In the genomic region with DNA sequence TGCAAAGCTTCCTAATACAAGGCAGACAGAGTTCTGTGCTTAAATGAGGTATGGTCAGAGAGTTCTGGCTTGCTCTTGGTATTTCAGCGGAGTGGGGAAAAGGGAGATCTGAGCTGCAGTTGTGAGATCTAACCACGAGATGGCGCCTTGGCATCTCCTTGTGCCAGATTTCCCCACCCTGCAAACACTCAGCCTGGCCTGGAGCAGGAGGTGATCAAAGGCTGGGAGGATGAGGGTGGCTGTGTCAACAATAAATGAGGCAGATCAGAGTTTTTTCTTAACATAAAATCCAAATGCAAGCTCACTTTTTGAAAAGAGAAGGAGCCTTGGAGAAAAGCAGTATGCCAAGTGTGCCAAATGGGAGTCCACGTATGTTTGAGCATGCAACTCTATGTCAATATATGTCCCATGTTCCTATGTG, we compare ENCODE assay signal across 8 cellular contexts. TPM values are rescaled to one million over a fixed set of nuclear protein-coding genes. Genes with fewer than 3 reads are reported as not detected.
DNase-seq lines count a peak whose midpoint lies in the region; ATAC-seq, FAIRE-seq and TF ChIP-seq lines count a peak whose summit lies in the region.

No MANE protein-coding gene starts in this region.

- H3K36me3 ChIP-seq in A673 (ENCODE audit: insufficient read depth, low read length, poor library complexity, severe bottlenecking) (peaks cover 5% of the 10 kb centered on the region), kidney (ENCODE audit: control insufficient read depth in 1 of 2, insufficient read depth in 2 of 2, low read length in 2 of 2) (peaks cover under 1 to 3% of the 10 kb centered on the region in 2 donors)

- CTCF ChIA-PET in A673 (lab: Charles Lee), result interaction anchor here (0.6 to 1.9 kb wide), 4 partner anchors 20 to 166 kb away, joined by 3 to 23 read pairs (median 11); no protein-coding TSS in a partner anchor

- H3K9me3 ChIP-seq in A673 (ENCODE audit: low read depth, low read length, poor library complexity, severe bottlenecking), result no peaks in the 10 kb centered on the region
- no peaks in the 10 kb centered on the region for H3K9me3 ChIP-seq in kidney (ENCODE audit: control insufficient read depth in 1 of 2, low read length in 2 of 2)

- no peak overlapping the region for H3K27ac ChIP-seq in A673 (ENCODE audit: low read depth, low read length, poor library complexity, severe bottlenecking)
- H3K27ac ChIP-seq in caudate nucleus (ENCODE audit: low read depth, low read length), result no peak overlapping the region
- H3K27ac ChIP-seq in kidney (ENCODE audit: low read depth in 2 of 2, low read length in 2 of 2), result no peak overlapping the region

- H3K9ac ChIP-seq in kidney (ENCODE audit: low read length in 2 of 2), result no peak overlapping the region

- no peaks in the 10 kb centered on the region for H3K27me3 ChIP-seq in A673 (replicated peaks; ENCODE audit: insufficient read depth, low read depth, low read length, poor library complexity)

- H3K4me1 ChIP-seq in A673 (ENCODE audit: insufficient read depth, low read length, poor library complexity, severe bottlenecking), result no peaks in the 10 kb centered on the region
- H3K4me1 ChIP-seq in kidney (ENCODE audit: control insufficient read depth in 1 of 2, insufficient read depth in 1 of 2, low read depth in 1 of 2, low read length in 2 of 2), result peaks cover 0 to 6% of the 10 kb centered on the region in 2 donors

- DNase-seq in A673 (ENCODE audit: low spot score), result peak; percentile 79
- peak; percentile 71 for DNase-seq in GM12892 (ENCODE audit: insufficient read length)
- DNase-seq in NCI-H2171 (lab: John Stamatoyannopoulos, UW), result peak; percentile 34
- peak in 50 of 61 donors; percentile 17 to 83 (median 46) for DNase-seq in caudate nucleus (lab: John Stamatoyannopoulos, UW)
- DNase-seq in kidney, result no peak
- DNase-seq in stimulated activated CD4-positive, alpha-beta T cell treated with anti-CD3 and anti-CD28 coated beads, Interleukin-2, amount 100 ng/mL, for 24 hours, result peak; percentile 70

- BruUV-seq in A673 (replicated peaks; lab: Mats Ljungman, UMichigan), result no TSS peak

- POLR2A ChIA-PET in A673 (lab: Charles Lee; ENCODE audit: low non-redundant PET), result no interaction called here

- TF ChIP-seq CTCF in A673 (conservative IDR thresholded peaks at IDR 0.05; ENCODE audit: low read depth, low read length) (peak; percentile 91), WI38 (IDR thresholded peaks at IDR 0.05; ENCODE audit: low read depth, low read length) (peak; percentile 82), kidney (IDR thresholded peaks at IDR 0.05; ENCODE audit: borderline replicate concordance, extremely low read depth, insufficient read depth) (peak; percentile 89)

- no peak for TF ChIP-seq POLR2A in GM12892 (IDR thresholded peaks at IDR 0.05; ENCODE audit: low read depth, low read length)

- H3K4me3 ChIP-seq in A673 (ENCODE audit: low read depth, low read length, poor library complexity, severe bottlenecking) (no peak overlapping the region), WI38 (ENCODE audit: low read depth, low read length) (no peak overlapping the region), kidney (ENCODE audit: low read length in 2 of 2) (no peak overlapping the region)

- FAIRE-seq in GM12892 (lab: Jason Lieb, UNC) (peak; percentile 90), kidney (lab: Jason Lieb, UNC) (no peak)

- intact Hi-C loops in A673 (cut with micrococcal nuclease; ENCODE audit: unreplicated experiment), result loop anchor here (1.0 to 2.0 kb wide), 3 partner anchors 150 to 205 kb away; a partner anchor contains a TSS
- intact Hi-C loops in kidney (cut with DNase I), result no loop called here

- ATAC-seq in HG02885 (IDR thresholded peaks at IDR 0.05; ENCODE audit: poor library complexity, unreplicated experiment), result no peak

RNA-seq across cellular contexts. Expression of a gene that starts 4.1 kb away (rescaled TPM):
- total RNA-seq in A673 (2021) (0.52 and 0.79 TPM in 2 replicates), kidney (1.0 TPM)
- polyA plus RNA-seq in GM12892 (2012; ENCODE audit: missing spikeins), result 0.66 TPM
- 0.28 TPM for polyA plus RNA-seq in kidney (ENCODE audit: insufficient read depth, low read depth, low replicate concordance)

RNA-seq across cellular contexts. Expression of a gene that starts 11.4 kb away (rescaled TPM):
- total RNA-seq in A673 (2021) (25.2 and 26.9 TPM in 2 replicates), kidney (22.4 TPM)
- polyA plus RNA-seq in GM12892 (2012; ENCODE audit: missing spikeins), result 6.4 TPM
- polyA plus RNA-seq in kidney (ENCODE audit: insufficient read depth, low read depth, low replicate concordance), result 14.3 TPM

RNA-seq across cellular contexts. Expression of a gene that starts 11.8 kb away (rescaled TPM):
- total RNA-seq in A673 (2021), result 33.7 and 38.5 TPM in 2 replicates
- polyA plus RNA-seq in GM12892 (2012; ENCODE audit: missing spikeins), result 22.1 TPM
- total RNA-seq in kidney, result 73.0 TPM
- 30.3 TPM for polyA plus RNA-seq in kidney (ENCODE audit: insufficient read depth, low read depth, low replicate concordance)
